In the genomic region with DNA sequence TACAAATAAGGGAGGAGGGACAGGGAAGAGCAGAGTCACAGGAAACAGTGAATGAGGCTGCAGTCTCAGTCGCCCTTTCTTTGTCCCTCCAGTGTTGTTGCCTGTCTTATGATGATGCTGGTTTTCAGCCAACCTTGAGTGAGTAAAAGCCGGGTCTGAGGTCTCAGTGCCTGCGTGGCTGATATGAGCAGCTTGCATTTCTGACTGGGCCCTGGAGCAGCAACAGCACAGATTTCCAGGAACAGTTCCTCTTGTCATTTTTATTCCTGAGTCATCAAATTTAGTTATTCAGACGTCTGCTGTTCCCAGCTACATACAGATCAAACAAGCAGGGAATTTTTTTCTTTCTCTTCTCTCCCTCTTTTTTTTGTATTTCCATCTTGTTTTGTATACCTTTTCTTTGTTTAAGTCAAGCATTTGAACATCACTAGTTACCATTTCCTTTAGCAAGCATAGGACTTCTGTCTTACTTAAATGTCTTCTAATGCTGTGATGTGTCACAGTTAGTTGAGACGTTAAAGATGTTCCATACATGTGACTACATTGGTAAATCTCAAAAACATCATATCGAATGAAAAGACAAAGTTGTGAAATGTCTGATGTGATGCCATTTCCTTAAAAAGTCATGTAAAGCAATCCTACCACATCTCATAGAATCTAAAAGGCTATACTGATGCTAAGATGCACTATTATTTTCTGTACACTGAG, we compare ENCODE assay signal across 8 cellular contexts. TPM values are rescaled to one million over a fixed set of nuclear protein-coding genes. Genes with fewer than 3 reads are reported as not detected.
DNase-seq lines count a peak whose midpoint lies in the region; ATAC-seq and TF ChIP-seq lines count a peak whose summit lies in the region.

No MANE protein-coding gene starts in this region.

- H3K27ac Mint-ChIP-seq in CD4-positive, CD25-positive, alpha-beta regulatory T cell: peak overlapping the region; percentile 84 to 92 (median 91)
- peak overlapping the region; percentile 65 for H3K27ac Mint-ChIP-seq in activated naive CD8-positive, alpha-beta T cell treated with anti-CD3 and anti-CD28 coated beads, Interleukin-2, amount 50 U/mL, for 24 hours

- no peaks in the 10 kb centered on the region for H3K27me3 Mint-ChIP-seq in CD4-positive, CD25-positive, alpha-beta regulatory T cell
- no peaks in the 10 kb centered on the region for H3K27me3 Mint-ChIP-seq in activated naive CD8-positive, alpha-beta T cell treated with anti-CD3 and anti-CD28 coated beads, Interleukin-2, amount 50 U/mL, for 24 hours

- peaks cover 2% of the 10 kb centered on the region for H3K36me3 ChIP-seq in CD4-positive, CD25-positive, alpha-beta regulatory T cell (ENCODE audit: control insufficient read depth, insufficient read depth, low read length)
- no peaks in the 10 kb centered on the region for H3K36me3 ChIP-seq in A673 (ENCODE audit: insufficient read depth, low read length, poor library complexity, severe bottlenecking)

- POLR2A ChIA-PET in A673 (lab: Charles Lee; ENCODE audit: low non-redundant PET): no interaction called here

- peaks cover 6 to 48% (median 33%) of the 10 kb centered on the region in 4 donors for H3K4me1 Mint-ChIP-seq in CD4-positive, CD25-positive, alpha-beta regulatory T cell
- H3K4me1 Mint-ChIP-seq in activated naive CD8-positive, alpha-beta T cell treated with anti-CD3 and anti-CD28 coated beads, Interleukin-2, amount 50 U/mL, for 24 hours: peaks cover 32% of the 10 kb centered on the region

- H3K27me3 ChIP-seq in CD4-positive, CD25-positive, alpha-beta regulatory T cell (ENCODE audit: control insufficient read depth, insufficient read depth, low read length): no peaks in the 10 kb centered on the region
- no peaks in the 10 kb centered on the region for H3K27me3 ChIP-seq in A673 (replicated peaks; ENCODE audit: insufficient read depth, low read depth, low read length, poor library complexity)

- DNase-seq in CD4-positive, CD25-positive, alpha-beta regulatory T cell: peak in 2 of 3 donors; percentile 37 to 52
- DNase-seq in NB4 (ENCODE audit: low read depth) (peak; percentile 13), kidney tubule cell (ENCODE audit: low spot score) (peak; percentile 59), A673 (ENCODE audit: low spot score) (no peak), inferior parietal cortex (ENCODE audit: extremely low spot score) (no peak)
- DNase-seq in activated naive CD8-positive, alpha-beta T cell treated with anti-CD3 and anti-CD28 coated beads, Interleukin-2, amount 50 U/mL, for 24 hours: peak; percentile 37
- DNase-seq in stimulated activated CD8-positive, alpha-beta memory T cell treated with anti-CD3 and anti-CD28 coated beads, Interleukin-15, amount 100 ng/mL, for 48 hours (ENCODE audit: low read depth in 2 of 2): peak; percentile 0 to 16

- peaks cover 0 to 2% (median 0%) of the 10 kb centered on the region in 7 donors for H3K9me3 Mint-ChIP-seq in CD4-positive, CD25-positive, alpha-beta regulatory T cell
- H3K9me3 Mint-ChIP-seq in activated naive CD8-positive, alpha-beta T cell treated with anti-CD3 and anti-CD28 coated beads, Interleukin-2, amount 50 U/mL, for 24 hours: no peaks in the 10 kb centered on the region

- H3K4me3 ChIP-seq in CD4-positive, CD25-positive, alpha-beta regulatory T cell (ENCODE audit: low read depth, low read length): peak overlapping the region; percentile 77
- H3K4me3 ChIP-seq in NB4 (ENCODE audit: low read depth, low read length) (no peak overlapping the region), A673 (ENCODE audit: low read depth, low read length, poor library complexity, severe bottlenecking) (no peak overlapping the region)

- H3K27ac ChIP-seq in CD4-positive, CD25-positive, alpha-beta regulatory T cell (ENCODE audit: insufficient read depth, low read length, poor library complexity, severe bottlenecking): peak overlapping the region; percentile 56
- H3K27ac ChIP-seq in A673 (ENCODE audit: low read depth, low read length, poor library complexity, severe bottlenecking): no peak overlapping the region

- no peak for TF ChIP-seq CTCF in NB4 (IDR thresholded peaks at IDR 0.05; ENCODE audit: low read depth, low read length)
- no peak for TF ChIP-seq CTCF in A673 (conservative IDR thresholded peaks at IDR 0.05; ENCODE audit: low read depth, low read length)

- TF ChIP-seq POLR2A in NB4 (IDR thresholded peaks at IDR 0.05; ENCODE audit: extremely low read depth, insufficient read length): no peak

- peak overlapping the region; percentile 3 to 72 (median 52) for H3K4me3 Mint-ChIP-seq in CD4-positive, CD25-positive, alpha-beta regulatory T cell
- H3K4me3 Mint-ChIP-seq in activated naive CD8-positive, alpha-beta T cell treated with anti-CD3 and anti-CD28 coated beads, Interleukin-2, amount 50 U/mL, for 24 hours: peak overlapping the region; percentile 55

- CTCF ChIA-PET in A673 (lab: Charles Lee): interaction anchor here (0.6 kb wide), 1 partner anchor 58 kb away, joined by 8 read pairs; no protein-coding TSS in a partner anchor

- no peaks in the 10 kb centered on the region for H3K9me3 ChIP-seq in CD4-positive, CD25-positive, alpha-beta regulatory T cell (ENCODE audit: control insufficient read depth in 2 of 2, low read length in 2 of 2)
- no peaks in the 10 kb centered on the region for H3K9me3 ChIP-seq in A673 (ENCODE audit: low read depth, low read length, poor library complexity, severe bottlenecking)

- peak; percentile 63 to 67 for ATAC-seq in CD4-positive, CD25-positive, alpha-beta regulatory T cell (ENCODE audit: low read depth in 2 of 2)
- ATAC-seq in activated naive CD8-positive, alpha-beta T cell treated with anti-CD3 and anti-CD28 coated beads, Interleukin-2, amount 50 U/mL, for 24 hours: peak; percentile 96
- ATAC-seq in HG03521 (IDR thresholded peaks at IDR 0.05; ENCODE audit: unreplicated experiment): no peak

- H3K36me3 Mint-ChIP-seq in CD4-positive, CD25-positive, alpha-beta regulatory T cell: peaks cover 7% of the 10 kb centered on the region
- no peaks in the 10 kb centered on the region for H3K36me3 Mint-ChIP-seq in activated naive CD8-positive, alpha-beta T cell treated with anti-CD3 and anti-CD28 coated beads, Interleukin-2, amount 50 U/mL, for 24 hours (ENCODE audit: low read depth)

- intact Hi-C loops in A673 (cut with micrococcal nuclease; ENCODE audit: unreplicated experiment): no loop called here

- BruUV-seq in A673 (replicated peaks; lab: Mats Ljungman, UMichigan): no TSS peak

- H3K4me1 ChIP-seq in CD4-positive, CD25-positive, alpha-beta regulatory T cell (ENCODE audit: control insufficient read depth, insufficient read depth, low read length, poor library complexity, severe bottlenecking): peaks cover 28% of the 10 kb centered on the region
- peaks cover 4% of the 10 kb centered on the region for H3K4me1 ChIP-seq in A673 (ENCODE audit: insufficient read depth, low read length, poor library complexity, severe bottlenecking)

RNA-seq across cellular contexts. Expression of a gene that starts 26.6 kb away (rescaled TPM):
- 24.4 TPM for total RNA-seq in CD4-positive, CD25-positive, alpha-beta regulatory T cell
- 10 to 100 TPM; 31.3 to 39.3 (median 32.6) TPM for polyA plus RNA-seq in CD4-positive, CD25-positive, alpha-beta regulatory T cell
- 6.0 and 7.9 TPM in 2 replicates for total RNA-seq in A673 (2021)

Comparison
In these comparisons a context has a peak if more than half of its experiments do, and no peak if none do; other contexts are left out.
1. DNase-seq: peak in CD4-positive, CD25-positive, alpha-beta regulatory T cell (2 of 3), NB4 (single experiment), activated naive CD8-positive, alpha-beta T cell treated with anti-CD3 and anti-CD28 coated beads, Interleukin-2, amount 50 U/mL, for 24 hours (single experiment), kidney tubule cell (single experiment) and stimulated activated CD8-positive, alpha-beta memory T cell treated with anti-CD3 and anti-CD28 coated beads, Interleukin-15, amount 100 ng/mL, for 48 hours (2 of 2); none in A673 (single experiment) and inferior parietal cortex (single experiment).